Comparison of ENCODE assay signal across 10 cellular contexts in genomic region chr3:10666621-10667020, GRCh38.
DNase-seq lines count a peak whose midpoint lies in the region; ATAC-seq, FAIRE-seq and TF ChIP-seq lines count a peak whose summit lies in the region.
"Had no signal": no experiment of that assay in that cellular context is flagged by ENCODE, and none has a peak within 500 bp of the region (broad histone marks: within the 10 kb centered on the region; RNA-seq: fewer than 3 reads in every experiment).

No MANE protein-coding gene starts in this region.

- H3K4me1 ChIP-seq in small intestine (ENCODE audit: control insufficient read depth in 2 of 2, insufficient read depth in 1 of 2, low read depth in 1 of 2, low read length in 1 of 2) (no peaks in the 10 kb centered on the region), prostate gland (replicated peaks) (no peaks in the 10 kb centered on the region)

- intact Hi-C loops in prostate gland (cut with DNase I), result no loop called here

- H3K36me3 ChIP-seq in small intestine (ENCODE audit: control insufficient read depth in 2 of 2, insufficient read depth in 2 of 2, low read length in 2 of 2) (no peaks in the 10 kb centered on the region), prostate gland (no peaks in the 10 kb centered on the region)
- H3K36me3 ChIP-seq: thoracic aorta had no signal

- H3K27ac ChIP-seq in cingulate gyrus (ENCODE audit: low read depth, low read length), result peak overlapping the region; percentile 69
- H3K27ac ChIP-seq in small intestine (ENCODE audit: low read depth in 1 of 2, low read length in 1 of 2), result no peak overlapping the region
- no peak overlapping the region for H3K27ac ChIP-seq in prostate gland
- no peak overlapping the region for H3K27ac ChIP-seq in coronary artery
- H3K27ac ChIP-seq: thoracic aorta had no signal

- H3K9me3 ChIP-seq in small intestine (ENCODE audit: control insufficient read depth, low read depth) (no peaks in the 10 kb centered on the region), prostate gland (no peaks in the 10 kb centered on the region)
- H3K9me3 ChIP-seq: thoracic aorta had no signal

- FAIRE-seq in small intestine (lab: Jason Lieb, UNC), result no peak

- WGBS in small intestine, 3 donors, result 5 to 9% (median 9%) methylated on average over 6 of the region's 6 CpGs
- 24% methylated on average over 6 of the region's 6 CpGs for WGBS in prostate gland

- H3K27me3 ChIP-seq in small intestine (ENCODE audit: control insufficient read depth in 2 of 2, insufficient read depth in 2 of 2, low read length in 2 of 2) (peaks cover 0 to 7% of the 10 kb centered on the region in 2 donors), prostate gland (replicated peaks; ENCODE audit: insufficient read depth) (peaks cover 19% of the 10 kb centered on the region)

- TF ChIP-seq POLR2A in prostate gland (IDR thresholded peaks at IDR 0.05), result no peak

- no peak for TF ChIP-seq CTCF in prostate gland (IDR thresholded peaks at IDR 0.05)
- no peak for TF ChIP-seq CTCF in coronary artery (IDR thresholded peaks at IDR 0.05)

- ATAC-seq in HG03097 (IDR thresholded peaks at IDR 0.05; ENCODE audit: low FRiP score, unreplicated experiment), result no peak

- DNase-seq in NCI-H2029 (lab: John Stamatoyannopoulos, UW) (peak; percentile 13), NCI-H2029 treated with DMSO at 0.1 percent for 48 hours (lab: John Stamatoyannopoulos, UW) (no peak), NCI-H69 (lab: John Stamatoyannopoulos, UW) (peak; percentile 1), small intestine (peak; percentile 33), prostate gland (ENCODE audit: low spot score) (no peak), coronary artery (ENCODE audit: low spot score) (no peak)
- DNase-seq: nephron progenitor cell had no signal

- H3K4me3 ChIP-seq in small intestine (ENCODE audit: low read depth in 1 of 2, low read length in 2 of 2), result no peak overlapping the region
- H3K4me3 ChIP-seq in prostate gland, result no peak overlapping the region
- no peak overlapping the region for H3K4me3 ChIP-seq in coronary artery
- H3K4me3 ChIP-seq: thoracic aorta had no signal

Comparison
In these comparisons a context has a peak if more than half of its experiments do, and no peak if none do; other contexts are left out.
1. DNase-seq: peak in NCI-H2029 (single experiment), NCI-H69 (single experiment) and small intestine (single experiment); none in NCI-H2029 treated with DMSO at 0.1 percent for 48 hours (single experiment), prostate gland (single experiment) and coronary artery (single experiment).